ENCODE assay signal across 7 cellular contexts in the genomic region with DNA sequence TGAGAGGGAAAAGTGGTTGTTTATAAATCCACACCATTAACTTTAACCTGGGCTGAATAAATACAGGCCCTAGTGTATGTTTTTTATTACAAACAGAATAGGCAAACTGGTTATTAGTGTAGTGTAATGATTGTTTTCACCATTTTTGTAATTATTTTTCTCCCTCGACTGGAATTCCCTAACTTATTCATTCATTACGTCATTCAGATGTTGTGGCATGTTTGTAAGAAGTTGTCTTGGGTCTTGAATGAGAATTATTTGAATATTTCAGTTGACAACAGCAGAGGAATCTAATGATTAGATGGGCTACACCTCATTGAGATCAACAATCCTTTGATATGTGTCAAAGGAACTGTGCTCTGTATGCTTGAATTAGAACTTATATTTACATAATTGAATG. TPM values are rescaled to one million over a fixed set of nuclear protein-coding genes. Genes with fewer than 3 reads are reported as not detected.
"Had no signal": no experiment of that assay in that cellular context is flagged by ENCODE, and none has a peak within 500 bp of the region (broad histone marks: within the 10 kb centered on the region; RNA-seq: fewer than 3 reads in every experiment).

No MANE protein-coding gene starts in this region.

- FAIRE-seq: G401.6, GM12891, GM18507, GM19239 had no signal

- DNase-seq: GDM1, GF-D8 had no signal

RNA-seq across cellular contexts. Expression of gene XCL1, which starts 12.7 kb away (rescaled TPM):
- total RNA-seq: G401 had no signal

RNA-seq across cellular contexts. Expression of gene XCL2, which starts 45.3 kb away (rescaled TPM):
- total RNA-seq: G401 had no signal
